ENCODE assay signal across 23 cellular contexts in genomic region chr12:107895966-107896365, GRCh38.
"Had no signal": no experiment of that assay in that cellular context is flagged by ENCODE, and none has a peak within 500 bp of the region (broad histone marks: within the 10 kb centered on the region; RNA-seq: fewer than 3 reads in every experiment).

No MANE protein-coding gene starts in this region.

- H3K4me3 Mint-ChIP-seq: dendritic cell treated with granulocyte-macrophage colony-stimulating factor and Interleukin-4, amounts not matched to agents 40 ng/mL and 50 ng/mL, for 4 days; effector memory CD8-positive, alpha-beta T cell; endodermal cell had no signal

- H3K4me3 ChIP-seq: colonic mucosa, coronary artery, dorsolateral prefrontal cortex, esophagus muscularis mucosa, esophagus squamous epithelium, gastrocnemius medialis, gastroesophageal sphincter, heart left ventricle, heart right ventricle had no signal

- H3K27ac Mint-ChIP-seq: dendritic cell treated with granulocyte-macrophage colony-stimulating factor and Interleukin-4, amounts not matched to agents 40 ng/mL and 50 ng/mL, for 4 days; effector memory CD8-positive, alpha-beta T cell; endodermal cell had no signal

- DNase-seq: colonic mucosa; cortex of kidney; dermis blood vessel endothelial cell; dorsolateral prefrontal cortex; effector CD4-positive, alpha-beta T cell; effector CD8-positive, alpha-beta T cell; effector memory CD4-positive, alpha-beta T cell; effector memory CD8-positive, alpha-beta T cell; endodermal cell; erythroblast; esophagus squamous epithelium; foreskin fibroblast; foreskin keratinocyte; foreskin melanocyte; gastrocnemius medialis; glutamatergic neuron; heart left ventricle; heart right ventricle had no signal

- H3K27ac ChIP-seq: colonic mucosa, coronary artery, dorsolateral prefrontal cortex, epithelial cell of prostate, esophagus muscularis mucosa, esophagus squamous epithelium, foreskin keratinocyte, gastrocnemius medialis, gastroesophageal sphincter, heart left ventricle, heart right ventricle had no signal

- H3K9me3 ChIP-seq: colonic mucosa, esophagus muscularis mucosa, esophagus squamous epithelium, gastrocnemius medialis, gastroesophageal sphincter, heart left ventricle, heart right ventricle had no signal

- H3K4me1 ChIP-seq: colonic mucosa, esophagus muscularis mucosa, esophagus squamous epithelium, foreskin keratinocyte, gastrocnemius medialis, gastroesophageal sphincter, heart left ventricle, heart right ventricle had no signal

- H3K36me3 ChIP-seq: colonic mucosa, esophagus muscularis mucosa, esophagus squamous epithelium, gastrocnemius medialis, gastroesophageal sphincter, heart left ventricle, heart right ventricle had no signal

- H3K9me3 Mint-ChIP-seq: dendritic cell treated with granulocyte-macrophage colony-stimulating factor and Interleukin-4, amounts not matched to agents 40 ng/mL and 50 ng/mL, for 4 days; effector memory CD8-positive, alpha-beta T cell had no signal
